1 cellular context compared by ENCODE assay signal in the genomic region with DNA sequence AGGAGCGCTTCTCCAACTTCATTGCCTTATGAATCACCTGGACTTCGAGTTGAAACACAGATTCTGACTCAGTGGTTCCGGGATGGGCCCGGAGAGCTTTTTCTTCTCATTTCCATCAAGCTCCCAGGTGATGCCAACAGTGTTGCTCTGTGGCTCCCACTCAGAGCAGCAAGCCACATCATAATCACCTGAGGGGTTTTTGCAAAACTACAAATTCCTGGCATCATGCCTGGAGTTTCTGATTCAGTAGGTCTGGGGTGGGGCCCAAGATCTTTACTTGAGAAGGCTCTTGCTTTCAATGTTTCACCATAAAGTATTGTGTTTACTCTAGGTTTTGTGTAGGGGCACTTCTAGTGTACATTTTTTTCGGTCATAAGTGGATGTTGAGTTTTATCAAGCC.
TF ChIP-seq lines count a peak whose summit lies in the region.

No MANE protein-coding gene starts in this region.

TF ChIP-seq in GM12878, 131 proteins besides CTCF, POLR2A, EP300 and RAD21 (continued from another document):
- TF ChIP-seq, protein P1, sequence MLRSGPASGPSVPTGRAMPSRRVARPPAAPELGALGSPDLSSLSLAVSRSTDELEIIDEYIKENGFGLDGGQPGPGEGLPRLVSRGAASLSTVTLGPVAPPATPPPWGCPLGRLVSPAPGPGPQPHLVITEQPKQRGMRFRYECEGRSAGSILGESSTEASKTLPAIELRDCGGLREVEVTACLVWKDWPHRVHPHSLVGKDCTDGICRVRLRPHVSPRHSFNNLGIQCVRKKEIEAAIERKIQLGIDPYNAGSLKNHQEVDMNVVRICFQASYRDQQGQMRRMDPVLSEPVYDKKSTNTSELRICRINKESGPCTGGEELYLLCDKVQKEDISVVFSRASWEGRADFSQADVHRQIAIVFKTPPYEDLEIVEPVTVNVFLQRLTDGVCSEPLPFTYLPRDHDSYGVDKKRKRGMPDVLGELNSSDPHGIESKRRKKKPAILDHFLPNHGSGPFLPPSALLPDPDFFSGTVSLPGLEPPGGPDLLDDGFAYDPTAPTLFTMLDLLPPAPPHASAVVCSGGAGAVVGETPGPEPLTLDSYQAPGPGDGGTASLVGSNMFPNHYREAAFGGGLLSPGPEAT (IDR thresholded peaks at IDR 0.05; ENCODE audit: low read depth), result no peak
